Comparison of ENCODE assay signal across 1 cellular context in the genomic region with DNA sequence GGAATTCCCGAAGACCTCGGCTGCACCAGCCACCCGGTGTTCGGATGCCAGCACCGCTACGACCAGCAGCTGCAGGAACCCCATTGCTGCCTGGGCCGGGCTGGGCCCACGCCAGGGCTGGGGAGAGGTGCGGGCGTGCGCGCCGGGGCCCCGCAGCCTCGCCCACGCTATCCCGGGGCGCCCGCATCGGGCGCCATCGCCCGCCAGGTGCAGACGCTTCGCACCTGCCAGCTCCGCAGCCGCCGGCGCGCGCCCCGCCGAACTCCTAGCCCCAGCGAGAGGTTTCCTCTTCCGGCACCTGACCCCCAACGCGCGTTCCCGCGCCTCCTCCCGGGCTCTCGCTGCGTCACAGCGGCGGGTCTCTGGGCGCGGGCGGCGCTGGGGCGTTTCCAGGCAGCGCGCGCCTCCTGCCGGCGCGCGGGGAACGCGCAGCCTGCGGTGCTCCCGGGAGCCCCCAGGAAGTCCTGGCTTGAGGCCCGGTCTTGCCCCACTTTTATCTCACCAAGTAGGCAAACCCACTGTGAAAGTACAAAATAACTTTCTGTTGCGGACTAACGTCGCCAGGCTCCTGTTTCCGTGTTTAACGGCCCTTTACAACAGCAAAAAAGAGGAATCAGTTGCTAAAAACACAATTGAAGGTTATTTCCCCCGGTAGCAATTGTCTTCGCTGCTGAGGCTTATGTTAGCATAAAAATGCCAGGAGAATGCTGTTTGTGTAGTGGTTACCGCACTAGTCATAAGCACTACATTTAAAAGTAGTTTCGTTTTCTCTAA.
A peak's percentile ranks its signal among the peaks of the same experiment; 100 is the strongest.
TF ChIP-seq lines count a peak whose summit lies in the region.

A gene with protein sequence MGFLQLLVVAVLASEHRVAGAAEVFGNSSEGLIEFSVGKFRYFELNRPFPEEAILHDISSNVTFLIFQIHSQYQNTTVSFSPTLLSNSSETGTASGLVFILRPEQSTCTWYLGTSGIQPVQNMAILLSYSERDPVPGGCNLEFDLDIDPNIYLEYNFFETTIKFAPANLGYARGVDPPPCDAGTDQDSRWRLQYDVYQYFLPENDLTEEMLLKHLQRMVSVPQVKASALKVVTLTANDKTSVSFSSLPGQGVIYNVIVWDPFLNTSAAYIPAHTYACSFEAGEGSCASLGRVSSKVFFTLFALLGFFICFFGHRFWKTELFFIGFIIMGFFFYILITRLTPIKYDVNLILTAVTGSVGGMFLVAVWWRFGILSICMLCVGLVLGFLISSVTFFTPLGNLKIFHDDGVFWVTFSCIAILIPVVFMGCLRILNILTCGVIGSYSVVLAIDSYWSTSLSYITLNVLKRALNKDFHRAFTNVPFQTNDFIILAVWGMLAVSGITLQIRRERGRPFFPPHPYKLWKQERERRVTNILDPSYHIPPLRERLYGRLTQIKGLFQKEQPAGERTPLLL (minus strand): TSS at position 300 of the 774 bp plus-strand sequence. CDS start 216 bp downstream, at position 84.

TF ChIP-seq in K562, 482 proteins besides CTCF, POLR2A, EP300 and RAD21 (continued from another document and continues in another):
- no peak for TF ChIP-seq ZNF507 (tag; conservative IDR thresholded peaks at IDR 0.05)
- no peak for TF ChIP-seq ZNF274 (IDR thresholded peaks at IDR 0.05; ENCODE audit: borderline replicate concordance, low read depth, low read length)
- TF ChIP-seq ARNT (IDR thresholded peaks at IDR 0.05) = no peak
- TF ChIP-seq MAFK (IDR thresholded peaks at IDR 0.05; ENCODE audit: low read length) = no peak
- no peak for TF ChIP-seq NBN (IDR thresholded peaks at IDR 0.05; ENCODE audit: low read depth)
- TF ChIP-seq DMBX1 (CRISPR knock-in tag; IDR thresholded peaks at IDR 0.05; ENCODE audit: borderline replicate concordance) = peak; percentile 15; the same call in 1 of the 2 replicates
- TF ChIP-seq, protein P1, sequence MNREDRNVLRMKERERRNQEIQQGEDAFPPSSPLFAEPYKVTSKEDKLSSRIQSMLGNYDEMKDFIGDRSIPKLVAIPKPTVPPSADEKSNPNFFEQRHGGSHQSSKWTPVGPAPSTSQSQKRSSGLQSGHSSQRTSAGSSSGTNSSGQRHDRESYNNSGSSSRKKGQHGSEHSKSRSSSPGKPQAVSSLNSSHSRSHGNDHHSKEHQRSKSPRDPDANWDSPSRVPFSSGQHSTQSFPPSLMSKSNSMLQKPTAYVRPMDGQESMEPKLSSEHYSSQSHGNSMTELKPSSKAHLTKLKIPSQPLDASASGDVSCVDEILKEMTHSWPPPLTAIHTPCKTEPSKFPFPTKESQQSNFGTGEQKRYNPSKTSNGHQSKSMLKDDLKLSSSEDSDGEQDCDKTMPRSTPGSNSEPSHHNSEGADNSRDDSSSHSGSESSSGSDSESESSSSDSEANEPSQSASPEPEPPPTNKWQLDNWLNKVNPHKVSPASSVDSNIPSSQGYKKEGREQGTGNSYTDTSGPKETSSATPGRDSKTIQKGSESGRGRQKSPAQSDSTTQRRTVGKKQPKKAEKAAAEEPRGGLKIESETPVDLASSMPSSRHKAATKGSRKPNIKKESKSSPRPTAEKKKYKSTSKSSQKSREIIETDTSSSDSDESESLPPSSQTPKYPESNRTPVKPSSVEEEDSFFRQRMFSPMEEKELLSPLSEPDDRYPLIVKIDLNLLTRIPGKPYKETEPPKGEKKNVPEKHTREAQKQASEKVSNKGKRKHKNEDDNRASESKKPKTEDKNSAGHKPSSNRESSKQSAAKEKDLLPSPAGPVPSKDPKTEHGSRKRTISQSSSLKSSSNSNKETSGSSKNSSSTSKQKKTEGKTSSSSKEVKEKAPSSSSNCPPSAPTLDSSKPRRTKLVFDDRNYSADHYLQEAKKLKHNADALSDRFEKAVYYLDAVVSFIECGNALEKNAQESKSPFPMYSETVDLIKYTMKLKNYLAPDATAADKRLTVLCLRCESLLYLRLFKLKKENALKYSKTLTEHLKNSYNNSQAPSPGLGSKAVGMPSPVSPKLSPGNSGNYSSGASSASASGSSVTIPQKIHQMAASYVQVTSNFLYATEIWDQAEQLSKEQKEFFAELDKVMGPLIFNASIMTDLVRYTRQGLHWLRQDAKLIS (CRISPR knock-in tag; IDR thresholded peaks at IDR 0.05) = no peak
- no peak for TF ChIP-seq SRSF9 (IDR thresholded peaks at IDR 0.05; ENCODE audit: borderline replicate concordance, low read depth, low read length)
- no peak for TF ChIP-seq NR1H2 (CRISPR knock-in tag; IDR thresholded peaks at IDR 0.05)
- TF ChIP-seq ZNF197 (CRISPR knock-in tag; IDR thresholded peaks at IDR 0.05; ENCODE audit: low read depth) = no peak
- TF ChIP-seq ZNF146 (CRISPR knock-in tag; IDR thresholded peaks at IDR 0.05; ENCODE audit: unreplicated experiment) = no peak
- TF ChIP-seq CEBPG (CRISPR knock-in tag; IDR thresholded peaks at IDR 0.05) = no peak
- TF ChIP-seq CEBPG (tag; conservative IDR thresholded peaks at IDR 0.05 in 1 of 2, IDR thresholded peaks at IDR 0.05 in 1 of 2) = peak in 1 of 2 experiments; percentile 39; a peak in 1 of 4 replicates
- peak in 1 of 2 experiments; percentile 24; a peak in 1 of 4 replicates for TF ChIP-seq TBL1XR1 (IDR thresholded peaks at IDR 0.05; ENCODE audit: low read length in 2 of 2)
- peak; percentile 98 for TF ChIP-seq ZNF263 (CRISPR knock-in tag; IDR thresholded peaks at IDR 0.05; ENCODE audit: borderline replicate concordance)
- no peak for TF ChIP-seq RFX7 (CRISPR knock-in tag; IDR thresholded peaks at IDR 0.05)
- peak; percentile 86 for TF ChIP-seq RBFOX2 (IDR thresholded peaks at IDR 0.05; ENCODE audit: low read depth, low read length)
- peak; percentile 78 for TF ChIP-seq FUS (optimal IDR thresholded peaks at IDR 0.05; ENCODE audit: low read depth, low read length)
- no peak for TF ChIP-seq HDAC3 (IDR thresholded peaks at IDR 0.05; ENCODE audit: borderline replicate concordance, partially characterized antibody)
- no peak for TF ChIP-seq SPI1 (IDR thresholded peaks at IDR 0.05; ENCODE audit: borderline replicate concordance, low read depth, low read length)
- no peak for TF ChIP-seq NFYB (IDR thresholded peaks at IDR 0.05; ENCODE audit: extremely low read depth, insufficient read length)
- no peak for TF ChIP-seq SREBF2 (CRISPR knock-in tag; IDR thresholded peaks at IDR 0.05)
- TF ChIP-seq POLR2B (IDR thresholded peaks at IDR 0.05; ENCODE audit: low read depth, partially characterized antibody) = no peak
- TF ChIP-seq MIER1 (IDR thresholded peaks at IDR 0.05; ENCODE audit: low read depth) = no peak
- no peak for TF ChIP-seq HDGF (IDR thresholded peaks at IDR 0.05)
- no peak for TF ChIP-seq HNRNPK (IDR thresholded peaks at IDR 0.05; ENCODE audit: low read depth, low read length, poor library complexity, severe bottlenecking)
- no peak for TF ChIP-seq ZC3H11A (IDR thresholded peaks at IDR 0.05; ENCODE audit: low read depth, low read length)
- TF ChIP-seq KDM1A (IDR thresholded peaks at IDR 0.05) = no peak
- no peak for TF ChIP-seq ZNF77 (CRISPR knock-in tag; IDR thresholded peaks at IDR 0.05)
- TF ChIP-seq U2AF2 (optimal IDR thresholded peaks at IDR 0.05; ENCODE audit: low read depth, low read length) = no peak
- TF ChIP-seq, protein P2, sequence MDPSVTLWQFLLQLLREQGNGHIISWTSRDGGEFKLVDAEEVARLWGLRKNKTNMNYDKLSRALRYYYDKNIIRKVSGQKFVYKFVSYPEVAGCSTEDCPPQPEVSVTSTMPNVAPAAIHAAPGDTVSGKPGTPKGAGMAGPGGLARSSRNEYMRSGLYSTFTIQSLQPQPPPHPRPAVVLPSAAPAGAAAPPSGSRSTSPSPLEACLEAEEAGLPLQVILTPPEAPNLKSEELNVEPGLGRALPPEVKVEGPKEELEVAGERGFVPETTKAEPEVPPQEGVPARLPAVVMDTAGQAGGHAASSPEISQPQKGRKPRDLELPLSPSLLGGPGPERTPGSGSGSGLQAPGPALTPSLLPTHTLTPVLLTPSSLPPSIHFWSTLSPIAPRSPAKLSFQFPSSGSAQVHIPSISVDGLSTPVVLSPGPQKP (CRISPR knock-in tag; IDR thresholded peaks at IDR 0.05) = no peak
- TF ChIP-seq ZEB2 (IDR thresholded peaks at IDR 0.05) = no peak
- TF ChIP-seq BMI1 (IDR thresholded peaks at IDR 0.05; ENCODE audit: low read length) = 0 out of 2 replicates have a peak, but pooled peaks have one; percentile 10
- TF ChIP-seq TAF1 (IDR thresholded peaks at IDR 0.05; ENCODE audit: control insufficient read depth, extremely low read depth, insufficient read depth, low read length, severe bottlenecking) = peak; percentile 15
- TF ChIP-seq, protein P3, sequence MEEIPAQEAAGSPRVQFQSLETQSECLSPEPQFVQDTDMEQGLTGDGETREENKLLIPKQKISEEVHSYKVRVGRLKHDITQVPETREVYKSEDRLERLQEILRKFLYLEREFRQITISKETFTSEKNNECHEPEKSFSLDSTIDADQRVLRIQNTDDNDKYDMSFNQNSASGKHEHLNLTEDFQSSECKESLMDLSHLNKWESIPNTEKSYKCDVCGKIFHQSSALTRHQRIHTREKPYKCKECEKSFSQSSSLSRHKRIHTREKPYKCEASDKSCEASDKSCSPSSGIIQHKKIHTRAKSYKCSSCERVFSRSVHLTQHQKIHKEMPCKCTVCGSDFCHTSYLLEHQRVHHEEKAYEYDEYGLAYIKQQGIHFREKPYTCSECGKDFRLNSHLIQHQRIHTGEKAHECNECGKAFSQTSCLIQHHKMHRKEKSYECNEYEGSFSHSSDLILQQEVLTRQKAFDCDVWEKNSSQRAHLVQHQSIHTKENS (CRISPR knock-in tag; IDR thresholded peaks at IDR 0.05) = no peak
- TF ChIP-seq, protein P4, sequence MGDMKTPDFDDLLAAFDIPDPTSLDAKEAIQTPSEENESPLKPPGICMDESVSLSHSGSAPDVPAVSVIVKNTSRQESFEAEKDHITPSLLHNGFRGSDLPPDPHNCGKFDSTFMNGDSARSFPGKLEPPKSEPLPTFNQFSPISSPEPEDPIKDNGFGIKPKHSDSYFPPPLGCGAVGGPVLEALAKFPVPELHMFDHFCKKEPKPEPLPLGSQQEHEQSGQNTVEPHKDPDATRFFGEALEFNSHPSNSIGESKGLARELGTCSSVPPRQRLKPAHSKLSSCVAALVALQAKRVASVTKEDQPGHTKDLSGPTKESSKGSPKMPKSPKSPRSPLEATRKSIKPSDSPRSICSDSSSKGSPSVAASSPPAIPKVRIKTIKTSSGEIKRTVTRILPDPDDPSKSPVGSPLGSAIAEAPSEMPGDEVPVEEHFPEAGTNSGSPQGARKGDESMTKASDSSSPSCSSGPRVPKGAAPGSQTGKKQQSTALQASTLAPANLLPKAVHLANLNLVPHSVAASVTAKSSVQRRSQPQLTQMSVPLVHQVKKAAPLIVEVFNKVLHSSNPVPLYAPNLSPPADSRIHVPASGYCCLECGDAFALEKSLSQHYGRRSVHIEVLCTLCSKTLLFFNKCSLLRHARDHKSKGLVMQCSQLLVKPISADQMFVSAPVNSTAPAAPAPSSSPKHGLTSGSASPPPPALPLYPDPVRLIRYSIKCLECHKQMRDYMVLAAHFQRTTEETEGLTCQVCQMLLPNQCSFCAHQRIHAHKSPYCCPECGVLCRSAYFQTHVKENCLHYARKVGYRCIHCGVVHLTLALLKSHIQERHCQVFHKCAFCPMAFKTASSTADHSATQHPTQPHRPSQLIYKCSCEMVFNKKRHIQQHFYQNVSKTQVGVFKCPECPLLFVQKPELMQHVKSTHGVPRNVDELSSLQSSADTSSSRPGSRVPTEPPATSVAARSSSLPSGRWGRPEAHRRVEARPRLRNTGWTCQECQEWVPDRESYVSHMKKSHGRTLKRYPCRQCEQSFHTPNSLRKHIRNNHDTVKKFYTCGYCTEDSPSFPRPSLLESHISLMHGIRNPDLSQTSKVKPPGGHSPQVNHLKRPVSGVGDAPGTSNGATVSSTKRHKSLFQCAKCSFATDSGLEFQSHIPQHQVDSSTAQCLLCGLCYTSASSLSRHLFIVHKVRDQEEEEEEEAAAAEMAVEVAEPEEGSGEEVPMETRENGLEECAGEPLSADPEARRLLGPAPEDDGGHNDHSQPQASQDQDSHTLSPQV (IDR thresholded peaks at IDR 0.05) = 0 out of 2 replicates have a peak, but pooled peaks have one; percentile 46
- TF ChIP-seq NUFIP1 (IDR thresholded peaks at IDR 0.05; ENCODE audit: partially characterized antibody) = no peak
- TF ChIP-seq HOXB6 (CRISPR knock-in tag; IDR thresholded peaks at IDR 0.05; ENCODE audit: borderline replicate concordance) = no peak
- TF ChIP-seq RFX1 (IDR thresholded peaks at IDR 0.05) = no peak
- TF ChIP-seq SAFB (IDR thresholded peaks at IDR 0.05; ENCODE audit: borderline replicate concordance, low read depth, low read length) = no peak
- TF ChIP-seq SMARCC2 (IDR thresholded peaks at IDR 0.05; ENCODE audit: low read depth) = no peak
- TF ChIP-seq NCOR1 (IDR thresholded peaks at IDR 0.05) = peak; percentile 37; the same call in 1 of the 2 replicates
- TF ChIP-seq GTF2E2 (tag; IDR thresholded peaks at IDR 0.05) = peak; percentile 81; the same call in 1 of the 2 replicates
- TF ChIP-seq BDP1 (IDR thresholded peaks at IDR 0.05; ENCODE audit: insufficient read depth, insufficient read length) = no peak
- TF ChIP-seq HEY1 (CRISPR knock-in tag; IDR thresholded peaks at IDR 0.05; ENCODE audit: borderline replicate concordance) = no peak
- no peak for TF ChIP-seq CSDE1 (IDR thresholded peaks at IDR 0.05)
- TF ChIP-seq, protein P5, sequence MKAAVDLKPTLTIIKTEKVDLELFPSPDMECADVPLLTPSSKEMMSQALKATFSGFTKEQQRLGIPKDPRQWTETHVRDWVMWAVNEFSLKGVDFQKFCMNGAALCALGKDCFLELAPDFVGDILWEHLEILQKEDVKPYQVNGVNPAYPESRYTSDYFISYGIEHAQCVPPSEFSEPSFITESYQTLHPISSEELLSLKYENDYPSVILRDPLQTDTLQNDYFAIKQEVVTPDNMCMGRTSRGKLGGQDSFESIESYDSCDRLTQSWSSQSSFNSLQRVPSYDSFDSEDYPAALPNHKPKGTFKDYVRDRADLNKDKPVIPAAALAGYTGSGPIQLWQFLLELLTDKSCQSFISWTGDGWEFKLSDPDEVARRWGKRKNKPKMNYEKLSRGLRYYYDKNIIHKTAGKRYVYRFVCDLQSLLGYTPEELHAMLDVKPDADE (conservative IDR thresholded peaks at IDR 0.05; ENCODE audit: control insufficient read depth, low read depth, low read length) = peak; percentile 61; the same call in 1 of the 2 replicates
- TF ChIP-seq, protein P6, sequence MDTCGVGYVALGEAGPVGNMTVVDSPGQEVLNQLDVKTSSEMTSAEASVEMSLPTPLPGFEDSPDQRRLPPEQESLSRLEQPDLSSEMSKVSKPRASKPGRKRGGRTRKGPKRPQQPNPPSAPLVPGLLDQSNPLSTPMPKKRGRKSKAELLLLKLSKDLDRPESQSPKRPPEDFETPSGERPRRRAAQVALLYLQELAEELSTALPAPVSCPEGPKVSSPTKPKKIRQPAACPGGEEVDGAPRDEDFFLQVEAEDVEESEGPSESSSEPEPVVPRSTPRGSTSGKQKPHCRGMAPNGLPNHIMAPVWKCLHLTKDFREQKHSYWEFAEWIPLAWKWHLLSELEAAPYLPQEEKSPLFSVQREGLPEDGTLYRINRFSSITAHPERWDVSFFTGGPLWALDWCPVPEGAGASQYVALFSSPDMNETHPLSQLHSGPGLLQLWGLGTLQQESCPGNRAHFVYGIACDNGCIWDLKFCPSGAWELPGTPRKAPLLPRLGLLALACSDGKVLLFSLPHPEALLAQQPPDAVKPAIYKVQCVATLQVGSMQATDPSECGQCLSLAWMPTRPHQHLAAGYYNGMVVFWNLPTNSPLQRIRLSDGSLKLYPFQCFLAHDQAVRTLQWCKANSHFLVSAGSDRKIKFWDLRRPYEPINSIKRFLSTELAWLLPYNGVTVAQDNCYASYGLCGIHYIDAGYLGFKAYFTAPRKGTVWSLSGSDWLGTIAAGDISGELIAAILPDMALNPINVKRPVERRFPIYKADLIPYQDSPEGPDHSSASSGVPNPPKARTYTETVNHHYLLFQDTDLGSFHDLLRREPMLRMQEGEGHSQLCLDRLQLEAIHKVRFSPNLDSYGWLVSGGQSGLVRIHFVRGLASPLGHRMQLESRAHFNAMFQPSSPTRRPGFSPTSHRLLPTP (IDR thresholded peaks at IDR 0.05; ENCODE audit: borderline replicate concordance, extremely low read depth, insufficient read length) = no peak
- peak; percentile 57 for TF ChIP-seq ZFX (CRISPR knock-in tag; IDR thresholded peaks at IDR 0.05)
